In the genomic region with DNA sequence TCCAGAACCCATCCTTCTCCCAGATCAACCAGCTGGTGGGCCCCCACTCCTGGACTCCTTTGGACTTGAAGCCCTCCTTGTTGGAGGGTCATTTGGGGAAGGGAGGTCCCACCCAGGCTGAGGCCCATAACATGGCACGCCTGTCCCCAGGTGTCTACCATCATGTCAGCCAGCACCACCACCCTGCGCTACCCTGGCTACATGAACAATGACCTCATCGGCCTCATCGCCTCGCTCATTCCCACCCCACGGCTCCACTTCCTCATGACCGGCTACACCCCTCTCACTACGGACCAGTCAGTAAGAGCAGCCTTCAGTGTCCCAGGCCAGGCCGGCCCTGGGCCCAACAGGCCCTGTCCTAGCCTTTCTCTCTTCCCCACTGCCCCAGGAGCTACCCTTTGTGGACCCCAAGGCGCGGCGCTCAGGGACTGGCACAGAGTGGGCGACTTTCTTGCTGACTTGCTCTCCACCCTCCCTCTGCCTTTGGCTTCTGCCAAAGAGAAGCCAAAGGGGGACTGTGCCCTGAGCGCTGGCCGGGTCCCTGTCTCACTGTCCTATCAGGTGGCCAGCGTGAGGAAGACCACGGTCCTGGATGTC, we compare ENCODE assay signal across 20 cellular contexts. TPM values are rescaled to one million over a fixed set of nuclear protein-coding genes. Genes with fewer than 3 reads are reported as not detected.
DNase-seq lines count a peak whose midpoint lies in the region; ATAC-seq and TF ChIP-seq lines count a peak whose summit lies in the region.
"Had no signal": no experiment of that assay in that cellular context is flagged by ENCODE, and none has a peak within 500 bp of the region (broad histone marks: within the 10 kb centered on the region; RNA-seq: fewer than 3 reads in every experiment).

No MANE protein-coding gene starts in this region.

- POLR2A ChIA-PET in HEK293 (lab: Yijun Ruan, JAX) = interaction anchor here (1.1 kb wide), 1 partner anchor 10 kb away, joined by 3 read pairs; no protein-coding TSS in a partner anchor

- H3K4me2 ChIP-seq in osteoblast (ENCODE audit: insufficient read depth, low read length) = no peak overlapping the region
- H3K4me2 ChIP-seq: BLaER1 treated with 17β-estradiol and CSF1 and Interleukin-3, amounts not matched to agents 10 nM and 100 nM had no signal

- peaks cover 32 to 56% of the 10 kb centered on the region in 2 experiments for H3K36me3 ChIP-seq in HEK293 (ENCODE audit: control insufficient read depth in 2 of 2, insufficient read depth in 1 of 2, low read length in 2 of 2)
- peaks cover 42% of the 10 kb centered on the region for H3K36me3 ChIP-seq in osteoblast (ENCODE audit: insufficient read depth, low read length)
- peaks cover 39% of the 10 kb centered on the region for H3K36me3 ChIP-seq in right atrium auricular region

- no peak for DNase-seq in activated naive CD4-positive, alpha-beta T cell treated with anti-CD3 and anti-CD28 coated beads, Interleukin-2, amount 10 ng/mL, durations not matched to agents 7 days and 5 days
- no peak for DNase-seq in activated naive CD4-positive, alpha-beta T cell treated with anti-CD3 and anti-CD28 coated beads, Interleukin-2, amount 50 U/mL, for 16 hours
- peak; percentile 82 for DNase-seq in mesenteric fat pad (ENCODE audit: low spot score)
- DNase-seq in osteoblast (ENCODE audit: insufficient read length, low spot score, missing footprints) = peak; percentile 47
- DNase-seq in right atrium auricular region (ENCODE audit: low spot score) = no peak
- DNase-seq: 8988T; CD8-positive, alpha-beta T cell; DMS 273 treated with DMSO at 0.1 percent for 48 hours; DMS53; DND-41; EL; H9 had no signal

- peaks cover 16% of the 10 kb centered on the region for H3K4me1 Mint-ChIP-seq in activated naive CD4-positive, alpha-beta T cell treated with anti-CD3 and anti-CD28 coated beads, Interleukin-2, amount 10 ng/mL, durations not matched to agents 7 days and 5 days

- no peak overlapping the region for H3K4me3 Mint-ChIP-seq in activated naive CD4-positive, alpha-beta T cell treated with anti-CD3 and anti-CD28 coated beads, Interleukin-2, amount 10 ng/mL, durations not matched to agents 7 days and 5 days
- H3K4me3 Mint-ChIP-seq: B cell; CD8-positive, alpha-beta T cell had no signal

- H3K27ac ChIP-seq in HEK293 (ENCODE audit: extremely low read depth, low read depth, low read length) (no peak overlapping the region), osteoblast (ENCODE audit: low read depth, low read length) (no peak overlapping the region), right atrium auricular region (no peak overlapping the region)
- H3K27ac ChIP-seq: BLaER1 treated with 17β-estradiol and CSF1 and Interleukin-3, amounts not matched to agents 10 nM and 100 nM; HL-60 had no signal

- H3K79me2 ChIP-seq in osteoblast (ENCODE audit: insufficient read depth, low read length) = peaks cover 10% of the 10 kb centered on the region

- H3K4me3 ChIP-seq in HEK293 (ENCODE audit: low read depth, low read length) (no peak overlapping the region), osteoblast (ENCODE audit: insufficient read depth, low read length) (no peak overlapping the region), right atrium auricular region (no peak overlapping the region)
- H3K4me3 ChIP-seq: BLaER1 treated with 17β-estradiol and CSF1 and Interleukin-3, amounts not matched to agents 10 nM and 100 nM; GM12878 had no signal

- no peaks in the 10 kb centered on the region for H3K9me3 ChIP-seq in HEK293 (ENCODE audit: control insufficient read depth, insufficient read depth, low read depth, low read length)
- no peaks in the 10 kb centered on the region for H3K9me3 ChIP-seq in osteoblast (ENCODE audit: low read depth, low read length)
- no peaks in the 10 kb centered on the region for H3K9me3 ChIP-seq in right atrium auricular region
- H3K9me3 ChIP-seq: BLaER1 treated with 17β-estradiol and CSF1 and Interleukin-3, amounts not matched to agents 10 nM and 100 nM had no signal

- H3K27me3 Mint-ChIP-seq in activated naive CD4-positive, alpha-beta T cell treated with anti-CD3 and anti-CD28 coated beads, Interleukin-2, amount 10 ng/mL, durations not matched to agents 7 days and 5 days = peaks cover 5% of the 10 kb centered on the region
- H3K27me3 Mint-ChIP-seq: B cell, IgD-negative memory B cell had no signal

- CTCF ChIA-PET in activated naive CD4-positive, alpha-beta T cell treated with anti-CD3 and anti-CD28 coated beads, Interleukin-2, amount 10 ng/mL, durations not matched to agents 7 days and 5 days (lab: Charles Lee) = no interaction called here
- CTCF ChIA-PET in HEK293 (lab: Yijun Ruan, JAX) = interaction anchor here (0.7 to 0.8 kb wide), 2 partner anchors 9 to 67 kb away, joined by 3 to 4 read pairs; no protein-coding TSS in a partner anchor

- H3K27me3 ChIP-seq in osteoblast (ENCODE audit: insufficient read depth, low read length) (no peaks in the 10 kb centered on the region), right atrium auricular region (no peaks in the 10 kb centered on the region)
- H3K27me3 ChIP-seq: BLaER1 treated with 17β-estradiol and CSF1 and Interleukin-3, amounts not matched to agents 10 nM and 100 nM had no signal

- H4K20me1 ChIP-seq in osteoblast (ENCODE audit: insufficient read depth, low read length) = no peaks in the 10 kb centered on the region

- H3K9me3 Mint-ChIP-seq in activated naive CD4-positive, alpha-beta T cell treated with anti-CD3 and anti-CD28 coated beads, Interleukin-2, amount 10 ng/mL, durations not matched to agents 7 days and 5 days = no peaks in the 10 kb centered on the region
- H3K9me3 Mint-ChIP-seq: CD8-positive, alpha-beta T cell; IgD-negative memory B cell had no signal

- TF ChIP-seq CTCF in HEK293 (tag by site-specific recombination; IDR thresholded peaks at IDR 0.05) (no peak), osteoblast (IDR thresholded peaks at IDR 0.05; ENCODE audit: extremely low read depth, low read depth, low read length) (no peak), right atrium auricular region (IDR thresholded peaks at IDR 0.05) (no peak)

- H2AFZ ChIP-seq in osteoblast (ENCODE audit: low read length) = no peak overlapping the region

- peaks cover 36% of the 10 kb centered on the region for H3K36me3 Mint-ChIP-seq in activated naive CD4-positive, alpha-beta T cell treated with anti-CD3 and anti-CD28 coated beads, Interleukin-2, amount 10 ng/mL, durations not matched to agents 7 days and 5 days
- H3K36me3 Mint-ChIP-seq: IgD-negative memory B cell had no signal

- H3K4me1 ChIP-seq in HEK293 (ENCODE audit: control insufficient read depth, insufficient read depth, low read length) (no peaks in the 10 kb centered on the region), osteoblast (ENCODE audit: insufficient read depth, low read length) (peaks cover 4% of the 10 kb centered on the region), right atrium auricular region (peaks cover 0 to 18% of the 10 kb centered on the region in 2 donors)

- H3K27ac Mint-ChIP-seq in activated naive CD4-positive, alpha-beta T cell treated with anti-CD3 and anti-CD28 coated beads, Interleukin-2, amount 10 ng/mL, durations not matched to agents 7 days and 5 days = peak overlapping the region; percentile 50
- H3K27ac Mint-ChIP-seq: B cell; CD8-positive, alpha-beta T cell; H9; IgD-negative memory B cell had no signal

- ATAC-seq in HG02973 (IDR thresholded peaks at IDR 0.05; ENCODE audit: unreplicated experiment) (no peak), HG02970 (IDR thresholded peaks at IDR 0.05; ENCODE audit: low FRiP score, unreplicated experiment) (no peak)
- ATAC-seq: CD8-positive, alpha-beta T cell; GM12878 had no signal

TF ChIP-seq in HEK293, 187 proteins besides CTCF, POLR2A, EP300 and RAD21:
- TF ChIP-seq ZNF549 (tag by site-specific recombination; IDR thresholded peaks at IDR 0.05) = no peak
- 0 out of 2 replicates have a peak, but pooled peaks have one; percentile 70 for TF ChIP-seq ZNF223 (tag by site-specific recombination; IDR thresholded peaks at IDR 0.05)
- TF ChIP-seq, protein P1, sequence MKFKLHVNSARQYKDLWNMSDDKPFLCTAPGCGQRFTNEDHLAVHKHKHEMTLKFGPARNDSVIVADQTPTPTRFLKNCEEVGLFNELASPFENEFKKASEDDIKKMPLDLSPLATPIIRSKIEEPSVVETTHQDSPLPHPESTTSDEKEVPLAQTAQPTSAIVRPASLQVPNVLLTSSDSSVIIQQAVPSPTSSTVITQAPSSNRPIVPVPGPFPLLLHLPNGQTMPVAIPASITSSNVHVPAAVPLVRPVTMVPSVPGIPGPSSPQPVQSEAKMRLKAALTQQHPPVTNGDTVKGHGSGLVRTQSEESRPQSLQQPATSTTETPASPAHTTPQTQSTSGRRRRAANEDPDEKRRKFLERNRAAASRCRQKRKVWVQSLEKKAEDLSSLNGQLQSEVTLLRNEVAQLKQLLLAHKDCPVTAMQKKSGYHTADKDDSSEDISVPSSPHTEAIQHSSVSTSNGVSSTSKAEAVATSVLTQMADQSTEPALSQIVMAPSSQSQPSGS (tag by site-specific recombination; IDR thresholded peaks at IDR 0.05; ENCODE audit: low read depth) = 0 out of 2 replicates have a peak, but pooled peaks have one; percentile 18
- TF ChIP-seq ZNF274 (IDR thresholded peaks at IDR 0.05; ENCODE audit: low read length) = no peak
- no peak for TF ChIP-seq ZNF274 (tag by site-specific recombination; IDR thresholded peaks at IDR 0.05; ENCODE audit: borderline replicate concordance)
- TF ChIP-seq ZNF324 (tag by site-specific recombination; IDR thresholded peaks at IDR 0.05) = no peak

RNA-seq across cellular contexts. Expression of a gene that starts 4.3 kb away (rescaled TPM):
- total RNA-seq in mesenteric fat pad (45.2 TPM), osteoblast (19.2 and 20.3 TPM in 2 replicates), right atrium auricular region (10 to 100 TPM; 28.8 to 55.9 TPM)

RNA-seq across cellular contexts. Expression of a gene that starts 4.6 kb away (rescaled TPM):
- 63.9 TPM for total RNA-seq in mesenteric fat pad
- 81.0 and 90.1 TPM in 2 replicates for total RNA-seq in osteoblast
- total RNA-seq in right atrium auricular region = 10 to 100 TPM; 30.4 to 31.1 TPM

RNA-seq across cellular contexts. Expression of a gene that starts 36.3 kb away (rescaled TPM):
- total RNA-seq in mesenteric fat pad = 2.2 TPM
- total RNA-seq in osteoblast = 1.8 TPM in 2 replicates
- 1 to 10 TPM; 1.2 to 1.6 TPM for total RNA-seq in right atrium auricular region

RNA-seq across cellular contexts. Expression of a gene that starts 45.3 kb away (rescaled TPM):
- 17.6 TPM for total RNA-seq in mesenteric fat pad
- 13.8 TPM in 2 replicates for total RNA-seq in osteoblast
- 10 to 100 TPM; 18.2 to 25.7 TPM for total RNA-seq in right atrium auricular region

RNA-seq across cellular contexts. Expression of a gene that starts 46.9 kb away (rescaled TPM):
- total RNA-seq in mesenteric fat pad (50.6 TPM), osteoblast (43.4 and 44.8 TPM in 2 replicates), right atrium auricular region (10 to 100 TPM; 40.1 to 63.6 TPM)

Comparison
In these comparisons a context has a peak if more than half of its experiments do, and no peak if none do; other contexts are left out.
1. DNase-seq: peak in mesenteric fat pad (single experiment) and osteoblast (single experiment); none in activated naive CD4-positive, alpha-beta T cell treated with anti-CD3 and anti-CD28 coated beads, Interleukin-2, amount 10 ng/mL, durations not matched to agents 7 days and 5 days (single experiment), activated naive CD4-positive, alpha-beta T cell treated with anti-CD3 and anti-CD28 coated beads, Interleukin-2, amount 50 U/mL, for 16 hours (single experiment) and right atrium auricular region (single experiment).